8 cellular contexts compared by ENCODE assay signal in the genomic region with DNA sequence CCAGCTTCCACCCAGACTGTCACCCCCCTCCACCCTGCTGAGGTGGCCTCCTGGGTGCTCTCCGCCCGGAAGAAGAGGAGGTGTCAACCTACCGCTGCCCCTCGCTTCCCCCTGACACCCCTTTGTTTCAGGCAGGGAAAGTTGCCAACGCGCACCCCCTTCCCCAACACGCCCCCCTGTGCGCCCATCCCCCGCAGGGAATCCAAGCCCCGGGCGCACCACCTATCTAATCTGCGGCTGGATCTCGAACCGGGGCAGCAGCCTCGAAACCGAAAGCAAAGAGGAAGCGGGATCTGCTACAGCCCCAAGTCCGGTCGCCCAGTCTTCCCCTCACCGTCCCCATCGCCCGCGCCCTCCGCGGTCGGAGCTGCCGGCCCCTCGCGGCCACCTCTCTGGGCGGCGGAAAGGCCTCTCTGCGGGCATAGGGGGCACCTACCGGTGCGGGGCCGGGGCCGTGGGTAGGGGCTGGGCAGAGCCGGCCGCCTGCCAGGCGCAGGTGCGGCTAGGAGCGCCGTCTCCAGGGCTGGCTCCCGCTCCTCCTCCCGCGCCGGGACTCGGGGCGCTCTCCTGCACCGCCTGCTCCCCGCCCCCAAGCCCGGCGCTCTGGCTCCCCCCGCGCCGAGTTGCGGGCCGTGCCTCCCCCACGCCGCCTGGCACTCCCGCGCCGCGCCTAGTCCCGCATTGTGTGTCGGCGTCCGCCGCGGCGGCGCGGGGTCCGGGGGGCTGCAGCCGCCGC.
DNase-seq lines count a peak whose midpoint lies in the region; ATAC-seq and TF ChIP-seq lines count a peak whose summit lies in the region.

No MANE protein-coding gene starts in this region.

- DNase-seq in AG20443 (ENCODE audit: low spot score) (peak; percentile 79), medulla oblongata (ENCODE audit: extremely low spot score) (peak; percentile 44)
- DNase-seq in activated CD4-positive, alpha-beta T cell treated with anti-CD3 and anti-CD28 coated beads, Interleukin-2, amount 50 U/mL, for 4 hours, result peak; percentile 20 to 22
- DNase-seq in effector CD4-positive, alpha-beta T cell, result peak; percentile 28
- DNase-seq in stimulated activated naive CD8-positive, alpha-beta T cell treated with anti-CD3 and anti-CD28 coated beads, Interleukin-15, Interleukin-2, amounts not matched to agents 100 U/mL and 50 U/mL, for 24 hours, result peak; percentile 41

- ATAC-seq in GM19324 (IDR thresholded peaks at IDR 0.05; ENCODE audit: low FRiP score, unreplicated experiment) (peak; percentile 33), GM18873 (IDR thresholded peaks at IDR 0.05; ENCODE audit: low FRiP score, unreplicated experiment) (no peak)
- peak; percentile 37 for ATAC-seq in stimulated activated naive CD8-positive, alpha-beta T cell treated with anti-CD3 and anti-CD28 coated beads, Interleukin-15, Interleukin-2, amounts not matched to agents 100 U/mL and 50 U/mL, for 24 hours

- H4K20me1 ChIP-seq in Loucy (ENCODE audit: insufficient read depth, low read length, poor library complexity, severe bottlenecking), result no peaks in the 10 kb centered on the region

- H3K27me3 ChIP-seq in Loucy (ENCODE audit: insufficient read depth, low read length, poor library complexity, severe bottlenecking), result peaks cover 17% of the 10 kb centered on the region

- no peaks in the 10 kb centered on the region for H3K36me3 ChIP-seq in Loucy (ENCODE audit: insufficient read depth, low read length)

- H3K79me2 ChIP-seq in Loucy (ENCODE audit: insufficient read depth, low read length), result no peaks in the 10 kb centered on the region

- H3K4me1 ChIP-seq in Loucy (ENCODE audit: insufficient read depth, low read length, poor library complexity, severe bottlenecking), result no peaks in the 10 kb centered on the region

- H3K4me2 ChIP-seq in Loucy (ENCODE audit: low read depth, low read length, poor library complexity, severe bottlenecking), result peak overlapping the region; percentile 65

- H3K9me2 ChIP-seq in Loucy (replicated peaks; ENCODE audit: low read depth, low read length), result no peaks in the 10 kb centered on the region

- peaks cover 5% of the 10 kb centered on the region; the same call in 1 of the 2 replicates for H3F3A ChIP-seq in Loucy (ENCODE audit: low read depth)

- no peak for TF ChIP-seq CTCF in Loucy (conservative IDR thresholded peaks at IDR 0.05; ENCODE audit: low read length)

- H3K4me3 ChIP-seq in Loucy (ENCODE audit: low read length, poor library complexity, severe bottlenecking), result peak overlapping the region; percentile 70

- H2AFZ ChIP-seq in Loucy (ENCODE audit: low read length), result peak overlapping the region; percentile 82

- H3K9ac ChIP-seq in Loucy (ENCODE audit: low read depth, low read length, poor library complexity, severe bottlenecking), result no peak overlapping the region

- no peaks in the 10 kb centered on the region for H3K9me3 ChIP-seq in Loucy (ENCODE audit: insufficient read depth, low read depth, low read length)

Comparison
In these comparisons a context has a peak if more than half of its experiments do, and no peak if none do; other contexts are left out.
1. DNase-seq: peak in every context shown above with its lines; median percentile 79 in AG20443; 44 in medulla oblongata; 41 in stimulated activated naive CD8-positive, alpha-beta T cell treated with anti-CD3 and anti-CD28 coated beads, Interleukin-15, Interleukin-2, amounts not matched to agents 100 U/mL and 50 U/mL, for 24 hours; 28 in effector CD4-positive, alpha-beta T cell; 21 in activated CD4-positive, alpha-beta T cell treated with anti-CD3 and anti-CD28 coated beads, Interleukin-2, amount 50 U/mL, for 4 hours.